ENCODE assay signal across 15 cellular contexts in genomic region chr6:168670386-168670985, GRCh38.
DNase-seq lines count a peak whose midpoint lies in the region; ATAC-seq, FAIRE-seq and TF ChIP-seq lines count a peak whose summit lies in the region.
"Had no signal": no experiment of that assay in that cellular context is flagged by ENCODE, and none has a peak within 500 bp of the region (broad histone marks: within the 10 kb centered on the region; RNA-seq: fewer than 3 reads in every experiment).

No MANE protein-coding gene starts in this region.

- no peak overlapping the region for H3K4me2 ChIP-seq in H1 (ENCODE audit: insufficient read depth in 1 of 2, low read depth in 2 of 2, low read length in 2 of 2)
- H3K4me2 ChIP-seq: A549, GM23338 had no signal

- H3K23ac ChIP-seq in H1 (ENCODE audit: insufficient read length), result no peak overlapping the region

- H4K8ac ChIP-seq in H1 (ENCODE audit: extremely low read depth, insufficient read depth, low read length), result no peak overlapping the region

- no peak overlapping the region for H2AK5ac ChIP-seq in H1 (ENCODE audit: low read depth, low read length)

- H3K36me3 ChIP-seq in H1 (ENCODE audit: control insufficient read depth in 2 of 4, insufficient read depth in 4 of 4, low read length in 3 of 4), result no peaks in the 10 kb centered on the region

- H2BK15ac ChIP-seq in H1 (ENCODE audit: low read length), result 0 out of 2 replicates have a peak overlapping the region, but pooled peaks have one; percentile 16

- no peaks in the 10 kb centered on the region for H3K9me3 ChIP-seq in H1 (ENCODE audit: insufficient read depth in 2 of 2, low read depth in 1 of 2, low read length in 1 of 2)
- H3K9me3 ChIP-seq: A549 had no signal

- H2BK120ac ChIP-seq in H1 (replicated peaks; ENCODE audit: low read depth, low read length), result no peak overlapping the region

- H3K79me2 ChIP-seq in H1 (ENCODE audit: control insufficient read depth in 1 of 2, insufficient read depth in 2 of 2, low read length in 2 of 2), result no peaks in the 10 kb centered on the region

- no peaks in the 10 kb centered on the region for H4K20me1 ChIP-seq in H1 (replicated peaks in 1 of 2; ENCODE audit: control insufficient read depth in 1 of 2, insufficient read depth in 2 of 2, low read length in 2 of 2)

- peak; percentile 28 for ATAC-seq in sciatic nerve
- ATAC-seq: A549, GM12878, GM23338 had no signal

- no peaks in the 10 kb centered on the region for H3K36me3 Mint-ChIP-seq in nephron progenitor cell (ENCODE audit: low read depth)
- H3K36me3 Mint-ChIP-seq: CD14-positive monocyte; CD8-positive, alpha-beta memory T cell; IgD-negative memory B cell had no signal

- H2BK20ac ChIP-seq in H1 (ENCODE audit: low read length), result no peak overlapping the region

- H3K18ac ChIP-seq in H1 (ENCODE audit: extremely low read depth, low read length), result no peak overlapping the region

- peak overlapping the region; percentile 80; the same call in 1 of the 2 replicates for H2BK12ac ChIP-seq in H1 (ENCODE audit: low read depth, low read length)

- FAIRE-seq in H1 (lab: Jason Lieb, UNC), result no peak
- FAIRE-seq: A549, GM12878, GM18507 had no signal

- no peak overlapping the region for H3K56ac ChIP-seq in H1 (replicated peaks; ENCODE audit: insufficient read length, low read depth, low read length)

- no peak overlapping the region for H2BK5ac ChIP-seq in H1 (ENCODE audit: low read depth, low read length)

- intact Hi-C loops in sciatic nerve (cut with DNase I), result no loop called here

- peaks cover 79% of the 10 kb centered on the region for H3K4me1 Mint-ChIP-seq in nephron progenitor cell
- H3K4me1 Mint-ChIP-seq: CD14-positive monocyte; CD8-positive, alpha-beta memory T cell; IgD-negative memory B cell had no signal

- no peak for DNase-seq in H1 (ENCODE audit: low read depth in 1 of 2, low spot score in 2 of 2)
- no peak for DNase-seq in nephron progenitor cell
- DNase-seq in sciatic nerve (ENCODE audit: low spot score), result no peak
- no peak for DNase-seq in AML-193 (lab: John Stamatoyannopoulos, UW)
- DNase-seq in NK-92 treated with Interleukin-12 subunit alpha and Interleukin-12 subunit beta, amount 100 ng/mL, for 24 hours (lab: John Stamatoyannopoulos, UW), result no peak
- DNase-seq in CD1c-positive myeloid dendritic cell (ENCODE audit: extremely low spot score), result no peak
- DNase-seq: CD8-positive, alpha-beta memory T cell; DMS 273 treated with DMSO at 0.1 percent for 48 hours; H9 had no signal

- TF ChIP-seq CTCF in H1 (IDR thresholded peaks at IDR 0.05; ENCODE audit: control extremely low read depth in 1 of 3, insufficient read depth in 1 of 3, low read depth in 1 of 3, low read length in 3 of 3), result no peak
- TF ChIP-seq CTCF in nephron progenitor cell (IDR thresholded peaks at IDR 0.05), result no peak

- POLR2A ChIA-PET in H1 (lab: Charles Lee; ENCODE audit: partially characterized antibody), result no interaction called here

- 88% methylated on average over 12 of the region's 12 CpGs; no CpG with 5 or more reads in 1 of the 2 experiments for WGBS in H1 (ENCODE audit: extremely low coverage in 1 of 2, insufficient coverage in 1 of 2, insufficient read length in 1 of 2, insufficient replicate concordance in 2 of 2, low coverage in 1 of 2, low lambda C conversion rate in 2 of 2, missing lambda C conversion rate in 1 of 2), 2 experiments

- peaks cover 0 to 8% (median 2%) of the 10 kb centered on the region in 4 experiments; a peak in 2 of 7 replicates for H3K4me1 ChIP-seq in H1 (replicated peaks in 1 of 4; ENCODE audit: control insufficient read depth in 3 of 4, insufficient read depth in 4 of 4, low read length in 3 of 4)
- H3K4me1 ChIP-seq: A549 had no signal

- no peak overlapping the region for H3K14ac ChIP-seq in H1 (ENCODE audit: insufficient read length)

- H3K27me3 ChIP-seq in H1 (replicated peaks in 1 of 4; ENCODE audit: control insufficient read depth in 3 of 4, extremely low read depth in 1 of 4, insufficient read depth in 3 of 4, low read length in 3 of 4), result no peaks in the 10 kb centered on the region

- peak overlapping the region; percentile 97 for H3K27ac Mint-ChIP-seq in nephron progenitor cell
- H3K27ac Mint-ChIP-seq: CD8-positive, alpha-beta memory T cell; GM23338 had no signal

- H4K5ac ChIP-seq in H1 (ENCODE audit: insufficient read length, low read depth, low read length), result no peak overlapping the region

- H2AFZ ChIP-seq in H1 (ENCODE audit: low read length), result no peak overlapping the region
- H2AFZ ChIP-seq: GM23338 had no signal

- no peak for TF ChIP-seq EP300 in H1 (IDR thresholded peaks at IDR 0.05; ENCODE audit: borderline replicate concordance in 1 of 2, low read depth in 2 of 2, low read length in 2 of 2)

- H3K4ac ChIP-seq in H1 (replicated peaks; ENCODE audit: insufficient read length, low read depth, low read length), result no peak overlapping the region

- CTCF ChIA-PET in H1 (lab: Charles Lee; ENCODE audit: partially characterized antibody), result interaction anchor here (1.0 kb wide), 1 partner anchor 14 kb away, joined by 3 read pairs; no protein-coding TSS in a partner anchor

- no peaks in the 10 kb centered on the region for H3K79me1 ChIP-seq in H1 (ENCODE audit: low read depth, low read length)

- peaks cover 5% of the 10 kb centered on the region for H3K27me3 Mint-ChIP-seq in nephron progenitor cell (ENCODE audit: low read depth, poor library complexity)
- H3K27me3 Mint-ChIP-seq: IgD-negative memory B cell had no signal

- no peak overlapping the region for H3K9ac ChIP-seq in H1 (replicated peaks in 1 of 4; ENCODE audit: extremely low read depth in 1 of 4, low read depth in 3 of 4, low read length in 3 of 4)

- no peaks in the 10 kb centered on the region for H3K23me2 ChIP-seq in H1 (ENCODE audit: low read depth, low read length)

- no peak overlapping the region for H3K27ac ChIP-seq in H1 (ENCODE audit: low read depth, low read length)
- H3K27ac ChIP-seq: A549 had no signal

- TF ChIP-seq RAD21 in H1 (IDR thresholded peaks at IDR 0.05 in 1 of 2, conservative IDR thresholded peaks at IDR 0.05 in 1 of 2; ENCODE audit: low read depth in 2 of 2, low read length in 2 of 2), result no peak

- H3K4me3 ChIP-seq in H1 (ENCODE audit: extremely low read depth in 1 of 4, insufficient read depth in 2 of 4, low read depth in 3 of 4, low read length in 4 of 4), result no peak overlapping the region
- H3K4me3 ChIP-seq: A549, GM12878, GM23338 had no signal

- TF ChIP-seq POLR2A in H1 (IDR thresholded peaks at IDR 0.05; ENCODE audit: control extremely low read depth in 1 of 2, low read depth in 2 of 2, low read length in 2 of 2), result no peak

- no peak overlapping the region for H4K91ac ChIP-seq in H1 (replicated peaks; ENCODE audit: insufficient read length, low read length)

- no peaks in the 10 kb centered on the region for H3K9me3 Mint-ChIP-seq in nephron progenitor cell
- H3K9me3 Mint-ChIP-seq: CD8-positive, alpha-beta memory T cell had no signal

- no peak overlapping the region for H3K4me3 Mint-ChIP-seq in nephron progenitor cell
- H3K4me3 Mint-ChIP-seq: CD14-positive monocyte; CD8-positive, alpha-beta memory T cell; GM23338; H9; IgD-negative memory B cell had no signal

TF ChIP-seq in H1, 55 proteins besides CTCF, POLR2A, EP300 and RAD21:
- TF ChIP-seq RNF2 (IDR thresholded peaks at IDR 0.05; ENCODE audit: borderline replicate concordance, low read depth, low read length, missing control alignments, poor library complexity, severe bottlenecking), result no peak
- no peak for TF ChIP-seq TAF7 (optimal IDR thresholded peaks at IDR 0.05; ENCODE audit: borderline replicate concordance, low read depth, low read length)
- no peak for TF ChIP-seq YY1 (IDR thresholded peaks at IDR 0.05; ENCODE audit: low read depth, low read length)
- TF ChIP-seq NRF1 (IDR thresholded peaks at IDR 0.05; ENCODE audit: low read depth, low read length), result no peak
- no peak for TF ChIP-seq KDM1A (IDR thresholded peaks at IDR 0.05; ENCODE audit: borderline replicate concordance, low read length)
- TF ChIP-seq CEBPB (IDR thresholded peaks at IDR 0.05; ENCODE audit: low read depth, low read length), result no peak
- no peak for TF ChIP-seq CBX5 (IDR thresholded peaks at IDR 0.05; ENCODE audit: low read depth, low read length)
- no peak for TF ChIP-seq CBX8 (IDR thresholded peaks at IDR 0.05; ENCODE audit: borderline replicate concordance, low read depth, low read length)
- TF ChIP-seq BCL11A (IDR thresholded peaks at IDR 0.05; ENCODE audit: low read depth in 2 of 2, low read length in 2 of 2), result no peak
- TF ChIP-seq E2F6 (IDR thresholded peaks at IDR 0.05), result no peak
- no peak for TF ChIP-seq BRCA1 (IDR thresholded peaks at IDR 0.05; ENCODE audit: low read depth, low read length)
- TF ChIP-seq ATF2 (IDR thresholded peaks at IDR 0.05; ENCODE audit: low read length), result no peak
- no peak for TF ChIP-seq TBP (IDR thresholded peaks at IDR 0.05; ENCODE audit: low read depth, low read length)
- TF ChIP-seq ATF3 (IDR thresholded peaks at IDR 0.05; ENCODE audit: insufficient read depth, low read depth, low read length), result no peak
- no peak for TF ChIP-seq GABPA (IDR thresholded peaks at IDR 0.05; ENCODE audit: borderline replicate concordance, insufficient read depth, low read length)
- no peak for TF ChIP-seq PHF8 (conservative IDR thresholded peaks at IDR 0.05; ENCODE audit: low read depth, low read length)
- no peak for TF ChIP-seq SP1 (IDR thresholded peaks at IDR 0.05; ENCODE audit: low read depth, low read length)
